27 cellular contexts compared by ENCODE assay signal in the genomic region with DNA sequence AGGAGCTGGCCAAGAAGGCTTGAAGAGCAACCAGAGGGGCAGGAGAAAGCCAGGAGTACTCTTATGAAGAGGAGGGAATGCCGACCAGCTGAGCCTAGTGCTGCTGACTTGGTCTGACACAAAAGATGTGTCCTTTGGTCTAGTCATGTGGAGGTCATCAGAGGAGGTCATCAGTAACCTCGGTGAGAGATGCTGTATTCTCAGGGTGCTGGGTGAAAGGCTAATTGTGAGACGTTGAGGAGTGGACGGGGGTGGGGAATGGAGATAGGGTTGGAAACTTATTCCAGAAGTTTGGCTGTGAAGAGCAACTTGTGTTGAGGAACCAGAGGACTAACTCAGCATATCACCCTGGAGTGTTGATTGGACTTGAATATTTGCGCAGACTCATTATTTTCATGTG. TPM values are rescaled to one million over a fixed set of nuclear protein-coding genes. Genes with fewer than 3 reads are reported as not detected.
A peak's percentile ranks its signal among the peaks of the same experiment; 100 is the strongest.
DNase-seq lines count a peak whose midpoint lies in the region; ATAC-seq and TF ChIP-seq lines count a peak whose summit lies in the region.
"Had no signal": no experiment of that assay in that cellular context is flagged by ENCODE, and none has a peak within 500 bp of the region (broad histone marks: within the 10 kb centered on the region; RNA-seq: fewer than 3 reads in every experiment).

No MANE protein-coding gene starts in this region.

- H3K36me3 ChIP-seq in CD4-positive, CD25-positive, alpha-beta regulatory T cell (ENCODE audit: control insufficient read depth, insufficient read depth, low read length): no peaks in the 10 kb centered on the region
- H3K36me3 ChIP-seq: pancreas, transverse colon had no signal

- peak overlapping the region; percentile 29 for H3K27ac Mint-ChIP-seq in T-helper 2 cell treated with Interferon-gamma antibody and Interleukin-4, amounts not matched to agents 5 μg/mL and 100 μg/mL, for 36 hours
- H3K27ac Mint-ChIP-seq in CD4-positive, CD25-positive, alpha-beta regulatory T cell: peak overlapping the region; percentile 34 to 96 (median 87)
- H3K27ac Mint-ChIP-seq in activated T-helper 17 cell treated with anti-CD3 and anti-CD28 coated beads, Interleukin-2, amount 50 U/mL, for 72 hours: peak overlapping the region; percentile 53
- peak overlapping the region; percentile 7 for H3K27ac Mint-ChIP-seq in nephron progenitor cell
- H3K27ac Mint-ChIP-seq: activated CD8-positive, alpha-beta memory T cell treated with anti-CD3 and anti-CD28 coated beads, Interleukin-2, amount 10 ng/mL, durations not matched to agents 7 days and 5 days; activated T-helper 1 cell treated with anti-CD3 and anti-CD28 coated beads, Interleukin-12 subunit alpha, Interleukin-12 subunit beta, Interleukin-2, Interleukin-4 antibody, amounts not matched to agents 30 ng/mL and 10 ng/mL and 1 ng/mL, durations not matched to agents 14 hours and 24 hours and 36 hours; WTC11 had no signal

- no peaks in the 10 kb centered on the region for H3K27me3 ChIP-seq in CD4-positive, CD25-positive, alpha-beta regulatory T cell (ENCODE audit: control insufficient read depth, insufficient read depth, low read length)
- H3K27me3 ChIP-seq: dorsolateral prefrontal cortex, pancreas, sigmoid colon, transverse colon had no signal

- no peak for ATAC-seq in CD4-positive, CD25-positive, alpha-beta regulatory T cell (ENCODE audit: low read depth in 2 of 2)
- ATAC-seq in activated T-helper 17 cell treated with anti-CD3 and anti-CD28 coated beads, Interleukin-2, amount 50 U/mL, for 72 hours (replicated peaks): no peak
- ATAC-seq in GM21367 (IDR thresholded peaks at IDR 0.05; ENCODE audit: unreplicated experiment): no peak
- ATAC-seq in HG02678 (IDR thresholded peaks at IDR 0.05; ENCODE audit: unreplicated experiment): no peak
- ATAC-seq: activated CD8-positive, alpha-beta memory T cell treated with anti-CD3 and anti-CD28 coated beads, Interleukin-2, amount 10 ng/mL, durations not matched to agents 7 days and 5 days; GM12878; pancreas; stimulated activated naive CD8-positive, alpha-beta T cell treated with anti-CD3 and anti-CD28 coated beads, Interleukin-15, amount 100 ng/mL, for 72 hours; WTC11 had no signal

- TF ChIP-seq CTCF in nephron progenitor cell (IDR thresholded peaks at IDR 0.05): no peak

- no peaks in the 10 kb centered on the region for H3K9me3 Mint-ChIP-seq in T-helper 2 cell treated with Interferon-gamma antibody and Interleukin-4, amounts not matched to agents 5 μg/mL and 100 μg/mL, for 36 hours
- H3K9me3 Mint-ChIP-seq in CD4-positive, CD25-positive, alpha-beta regulatory T cell: peaks cover 0 to 2% (median 0%) of the 10 kb centered on the region in 7 donors
- H3K9me3 Mint-ChIP-seq in activated T-helper 17 cell treated with anti-CD3 and anti-CD28 coated beads, Interleukin-2, amount 50 U/mL, for 72 hours: no peaks in the 10 kb centered on the region
- peaks cover 3% of the 10 kb centered on the region for H3K9me3 Mint-ChIP-seq in nephron progenitor cell
- H3K9me3 Mint-ChIP-seq: activated T-helper 1 cell treated with anti-CD3 and anti-CD28 coated beads, Interleukin-12 subunit alpha, Interleukin-12 subunit beta, Interleukin-2, Interleukin-4 antibody, amounts not matched to agents 30 ng/mL and 10 ng/mL and 1 ng/mL, durations not matched to agents 14 hours and 24 hours and 36 hours; central memory CD8-positive, alpha-beta T cell; stimulated activated naive CD8-positive, alpha-beta T cell treated with anti-CD3 and anti-CD28 coated beads, Interleukin-15, amount 100 ng/mL, for 72 hours; WTC11 had no signal

- H3K4me1 ChIP-seq in CD4-positive, CD25-positive, alpha-beta regulatory T cell (ENCODE audit: control insufficient read depth, insufficient read depth, low read length, poor library complexity, severe bottlenecking): peaks cover 57% of the 10 kb centered on the region

- no peak overlapping the region for H3K4me3 ChIP-seq in CD4-positive, CD25-positive, alpha-beta regulatory T cell (ENCODE audit: low read depth, low read length)
- H3K4me3 ChIP-seq: dorsolateral prefrontal cortex, GM12878, pancreas, sigmoid colon, transverse colon had no signal

- H3K36me3 Mint-ChIP-seq in T-helper 2 cell treated with Interferon-gamma antibody and Interleukin-4, amounts not matched to agents 5 μg/mL and 100 μg/mL, for 36 hours (ENCODE audit: low read depth): peaks cover 45% of the 10 kb centered on the region
- H3K36me3 Mint-ChIP-seq in CD4-positive, CD25-positive, alpha-beta regulatory T cell: peaks cover 26% of the 10 kb centered on the region
- peaks cover 17% of the 10 kb centered on the region for H3K36me3 Mint-ChIP-seq in activated T-helper 17 cell treated with anti-CD3 and anti-CD28 coated beads, Interleukin-2, amount 50 U/mL, for 72 hours (ENCODE audit: low read depth)
- H3K36me3 Mint-ChIP-seq in nephron progenitor cell (ENCODE audit: low read depth): peaks cover 25% of the 10 kb centered on the region
- H3K36me3 Mint-ChIP-seq: WTC11 had no signal

- H3K27me3 Mint-ChIP-seq in T-helper 2 cell treated with Interferon-gamma antibody and Interleukin-4, amounts not matched to agents 5 μg/mL and 100 μg/mL, for 36 hours (ENCODE audit: low read depth): no peaks in the 10 kb centered on the region
- H3K27me3 Mint-ChIP-seq in CD4-positive, CD25-positive, alpha-beta regulatory T cell: no peaks in the 10 kb centered on the region
- H3K27me3 Mint-ChIP-seq in activated T-helper 17 cell treated with anti-CD3 and anti-CD28 coated beads, Interleukin-2, amount 50 U/mL, for 72 hours: no peaks in the 10 kb centered on the region
- peaks cover 24% of the 10 kb centered on the region for H3K27me3 Mint-ChIP-seq in nephron progenitor cell (ENCODE audit: low read depth, poor library complexity)
- H3K27me3 Mint-ChIP-seq: activated CD8-positive, alpha-beta memory T cell treated with anti-CD3 and anti-CD28 coated beads, Interleukin-2, amount 10 ng/mL, durations not matched to agents 7 days and 5 days; central memory CD8-positive, alpha-beta T cell; stimulated activated naive CD8-positive, alpha-beta T cell treated with anti-CD3 and anti-CD28 coated beads, Interleukin-15, amount 100 ng/mL, for 72 hours had no signal

- H3K9me3 ChIP-seq in CD4-positive, CD25-positive, alpha-beta regulatory T cell (ENCODE audit: control insufficient read depth in 2 of 2, low read length in 2 of 2): no peaks in the 10 kb centered on the region
- H3K9me3 ChIP-seq: pancreas, sigmoid colon, transverse colon had no signal

- H3K27ac ChIP-seq in CD4-positive, CD25-positive, alpha-beta regulatory T cell (ENCODE audit: insufficient read depth, low read length, poor library complexity, severe bottlenecking): no peak overlapping the region
- H3K27ac ChIP-seq: 22Rv1, pancreas, transverse colon had no signal

- H3K4me3 Mint-ChIP-seq in T-helper 2 cell treated with Interferon-gamma antibody and Interleukin-4, amounts not matched to agents 5 μg/mL and 100 μg/mL, for 36 hours: no peak overlapping the region
- peak overlapping the region; percentile 36 to 77 (median 66) for H3K4me3 Mint-ChIP-seq in CD4-positive, CD25-positive, alpha-beta regulatory T cell
- H3K4me3 Mint-ChIP-seq in activated T-helper 17 cell treated with anti-CD3 and anti-CD28 coated beads, Interleukin-2, amount 50 U/mL, for 72 hours: no peak overlapping the region
- H3K4me3 Mint-ChIP-seq in nephron progenitor cell: peak overlapping the region; percentile 2
- H3K4me3 Mint-ChIP-seq: activated CD8-positive, alpha-beta memory T cell treated with anti-CD3 and anti-CD28 coated beads, Interleukin-2, amount 10 ng/mL, durations not matched to agents 7 days and 5 days; activated T-helper 1 cell treated with anti-CD3 and anti-CD28 coated beads, Interleukin-12 subunit alpha, Interleukin-12 subunit beta, Interleukin-2, Interleukin-4 antibody, amounts not matched to agents 30 ng/mL and 10 ng/mL and 1 ng/mL, durations not matched to agents 14 hours and 24 hours and 36 hours; central memory CD8-positive, alpha-beta T cell; stimulated activated naive CD8-positive, alpha-beta T cell treated with anti-CD3 and anti-CD28 coated beads, Interleukin-15, amount 100 ng/mL, for 72 hours; WTC11 had no signal

- no peak for DNase-seq in T-helper 2 cell treated with Interferon-gamma antibody and Interleukin-4, amounts not matched to agents 5 μg/mL and 100 μg/mL, for 36 hours (ENCODE audit: low spot score)
- no peak for DNase-seq in T-helper 2 cell
- DNase-seq in CD4-positive, CD25-positive, alpha-beta regulatory T cell: no peak
- DNase-seq in nephron progenitor cell: no peak
- no peak for DNase-seq in DMS114 treated with DMSO at 0.1 percent for 48 hours (lab: John Stamatoyannopoulos, UW; ENCODE audit: unreplicated experiment)
- DNase-seq: activated CD4-positive, alpha-beta T cell treated with anti-CD3 and anti-CD28 coated beads, Interleukin-2, amount 50 U/mL, for 1 hour; activated CD8-positive, alpha-beta memory T cell treated with anti-CD3 and anti-CD28 coated beads, Interleukin-2, amount 10 ng/mL, durations not matched to agents 7 days and 5 days; DND-41; dorsolateral prefrontal cortex; H7; mesenchymal stem cell; NCI-H2029 treated with DMSO at 0.1 percent for 48 hours; NCI-H226; NCI-H82; pancreas; sigmoid colon; stimulated activated naive CD8-positive, alpha-beta T cell treated with anti-CD3 and anti-CD28 coated beads, Interleukin-15, amount 100 ng/mL, for 72 hours; T1000; transverse colon had no signal

- H3K4me1 Mint-ChIP-seq in T-helper 2 cell treated with Interferon-gamma antibody and Interleukin-4, amounts not matched to agents 5 μg/mL and 100 μg/mL, for 36 hours (ENCODE audit: low read depth): peaks cover 76% of the 10 kb centered on the region
- peaks cover 44 to 93% (median 78%) of the 10 kb centered on the region in 4 donors for H3K4me1 Mint-ChIP-seq in CD4-positive, CD25-positive, alpha-beta regulatory T cell
- peaks cover 59% of the 10 kb centered on the region for H3K4me1 Mint-ChIP-seq in activated T-helper 17 cell treated with anti-CD3 and anti-CD28 coated beads, Interleukin-2, amount 50 U/mL, for 72 hours
- H3K4me1 Mint-ChIP-seq in nephron progenitor cell: peaks cover 76% of the 10 kb centered on the region

RNA-seq across cellular contexts. Expression of a gene that starts 5.5 kb away (rescaled TPM):
- total RNA-seq in CD4-positive, CD25-positive, alpha-beta regulatory T cell: 110 TPM
- polyA plus RNA-seq in CD4-positive, CD25-positive, alpha-beta regulatory T cell: 10 to 100 TPM; 27.5 to 31.9 (median 31.1) TPM
- 10 to 100 TPM; 50.6 to 61.0 TPM for total RNA-seq in activated T-helper 17 cell treated with anti-CD3 and anti-CD28 coated beads, Interleukin-2, amount 50 U/mL, for 72 hours

Comparison
In these comparisons a context has a peak if more than half of its experiments do, and no peak if none do; other contexts are left out.
1. H3K27ac Mint-ChIP-seq: peak in every context shown above with its lines; median percentile 87 in CD4-positive, CD25-positive, alpha-beta regulatory T cell; 53 in activated T-helper 17 cell treated with anti-CD3 and anti-CD28 coated beads, Interleukin-2, amount 50 U/mL, for 72 hours; 29 in T-helper 2 cell treated with Interferon-gamma antibody and Interleukin-4, amounts not matched to agents 5 μg/mL and 100 μg/mL, for 36 hours; 7 in nephron progenitor cell.
2. H3K4me3 Mint-ChIP-seq: peak in CD4-positive, CD25-positive, alpha-beta regulatory T cell (4 of 4) and nephron progenitor cell (single experiment); none in T-helper 2 cell treated with Interferon-gamma antibody and Interleukin-4, amounts not matched to agents 5 μg/mL and 100 μg/mL, for 36 hours (single experiment) and activated T-helper 17 cell treated with anti-CD3 and anti-CD28 coated beads, Interleukin-2, amount 50 U/mL, for 72 hours (single experiment).